Comparison of ENCODE assay signal across 16 cellular contexts in the genomic region with DNA sequence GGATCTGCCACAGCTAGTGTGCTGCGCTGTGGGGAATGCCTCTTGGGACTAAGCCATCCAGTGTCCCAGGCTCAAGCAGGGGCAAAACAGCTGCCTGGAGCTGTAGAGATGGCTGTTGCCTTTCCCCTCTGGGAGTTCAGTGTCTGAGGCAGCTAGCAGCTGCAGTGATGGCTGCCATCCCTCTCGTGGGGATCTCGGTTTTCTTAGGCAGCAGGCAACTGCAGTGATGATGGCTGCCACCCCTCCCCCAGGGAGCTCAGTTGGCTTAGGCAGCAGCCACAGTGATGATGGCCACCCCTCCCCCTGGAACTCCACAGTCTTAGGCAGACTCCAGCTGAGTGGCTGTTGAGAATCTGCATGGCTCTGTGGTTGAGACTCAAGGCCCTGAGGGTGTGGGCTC.
DNase-seq lines count a peak whose midpoint lies in the region; TF ChIP-seq lines count a peak whose summit lies in the region.
"Had no signal": no experiment of that assay in that cellular context is flagged by ENCODE, and none has a peak within 500 bp of the region (broad histone marks: within the 10 kb centered on the region; RNA-seq: fewer than 3 reads in every experiment).

No MANE protein-coding gene starts in this region.

- H3K9me3 ChIP-seq in WERI-Rb-1 (ENCODE audit: severe bottlenecking) = no peaks in the 10 kb centered on the region

- no peaks in the 10 kb centered on the region for H3K79me1 ChIP-seq in mesendoderm (ENCODE audit: low read length)

- no peak overlapping the region for H4K5ac ChIP-seq in mesendoderm (ENCODE audit: low read length)

- no peak overlapping the region for H2AK5ac ChIP-seq in mesendoderm (ENCODE audit: low read length)

- no peak overlapping the region for H3K23ac ChIP-seq in mesendoderm (ENCODE audit: low read length)

- H3K9ac ChIP-seq in mesendoderm (ENCODE audit: low read length) = no peak overlapping the region

- no peak overlapping the region for H3K4me2 ChIP-seq in mesendoderm (ENCODE audit: low read length)

- H3K27me3 ChIP-seq in WERI-Rb-1 (ENCODE audit: insufficient read depth, low read depth, severe bottlenecking) = no peaks in the 10 kb centered on the region
- H3K27me3 ChIP-seq in mesendoderm (ENCODE audit: insufficient read depth, low read length, poor library complexity) = no peaks in the 10 kb centered on the region

- peak overlapping the region; percentile 45 for H3K27ac ChIP-seq in WERI-Rb-1
- H3K27ac ChIP-seq in mesendoderm (ENCODE audit: low read depth, low read length) = no peak overlapping the region

- H3K4ac ChIP-seq in mesendoderm (ENCODE audit: low read depth, low read length) = no peak overlapping the region

- H3K36me3 ChIP-seq in WERI-Rb-1 = no peaks in the 10 kb centered on the region
- no peaks in the 10 kb centered on the region for H3K36me3 ChIP-seq in mesendoderm (ENCODE audit: control insufficient read depth, insufficient read depth, low read length)

- H3K4me3 ChIP-seq in WERI-Rb-1 (ENCODE audit: low read depth, low read length) (no peak overlapping the region), mesendoderm (ENCODE audit: low read length) (no peak overlapping the region)

- no peak overlapping the region for H2BK120ac ChIP-seq in mesendoderm (ENCODE audit: low read depth, low read length)

- TF ChIP-seq CTCF in WERI-Rb-1 (IDR thresholded peaks at IDR 0.05; ENCODE audit: low read depth, low read length) = no peak

- no peak overlapping the region for H2BK5ac ChIP-seq in mesendoderm (ENCODE audit: low read length)

- DNase-seq in NCI-H2171 (lab: John Stamatoyannopoulos, UW) (peak; percentile 9), WERI-Rb-1 (peak; percentile 88), mesendoderm (peak; percentile 7), NCI-H748 (lab: John Stamatoyannopoulos, UW; ENCODE audit: unreplicated experiment) (no peak), GDM1 (lab: John Stamatoyannopoulos, UW) (no peak), putamen (ENCODE audit: low spot score) (no peak)
- DNase-seq in activated CD4-positive, alpha-beta T cell treated with anti-CD3 and anti-CD28 coated beads for 4 hours = no peak
- DNase-seq: C1 segment of cervical spinal cord; Calu3; CD8-positive, alpha-beta T cell; DMS153; NCI-H1105 treated with DMSO at 0.1 percent for 48 hours; NCI-H2081 treated with DMSO at 0.1 percent for 48 hours; NCI-H446 treated with DMSO at 0.1 percent for 48 hours; NCI-H526 treated with DMSO at 0.1 percent for 48 hours; SIG-M5 had no signal

- no peak overlapping the region for H4K8ac ChIP-seq in mesendoderm (ENCODE audit: low read depth, low read length)

- no peak overlapping the region for H2BK15ac ChIP-seq in mesendoderm (replicated peaks; ENCODE audit: low read depth)

- H3K4me1 ChIP-seq in mesendoderm (ENCODE audit: control insufficient read depth, low read depth, low read length) = no peaks in the 10 kb centered on the region

- no CpG with 5 or more reads among the region's 3 CpGs for WGBS in mesendoderm (ENCODE audit: extremely low coverage, insufficient coverage, low lambda C conversion rate)

- H3K56ac ChIP-seq in mesendoderm (ENCODE audit: low read length) = no peak overlapping the region

- H3K79me2 ChIP-seq in mesendoderm (ENCODE audit: control insufficient read depth, insufficient read depth, low read length) = no peaks in the 10 kb centered on the region

- H3K18ac ChIP-seq in mesendoderm (ENCODE audit: low read length) = no peak overlapping the region

Comparison
In these comparisons a context has a peak if more than half of its experiments do, and no peak if none do; other contexts are left out.
1. DNase-seq: peak in NCI-H2171 (single experiment), WERI-Rb-1 (single experiment) and mesendoderm (single experiment); none in activated CD4-positive, alpha-beta T cell treated with anti-CD3 and anti-CD28 coated beads for 4 hours (0 of 2), NCI-H748 (single experiment), GDM1 (single experiment) and putamen (single experiment).